24 cellular contexts compared by ENCODE assay signal in genomic region chr5:5967945-5968344, GRCh38.
DNase-seq lines count a peak whose midpoint lies in the region; TF ChIP-seq lines count a peak whose summit lies in the region.
"Had no signal": no experiment of that assay in that cellular context is flagged by ENCODE, and none has a peak within 500 bp of the region (broad histone marks: within the 10 kb centered on the region; RNA-seq: fewer than 3 reads in every experiment).

No MANE protein-coding gene starts in this region.

- peaks cover 3% of the 10 kb centered on the region for H3K27me3 Mint-ChIP-seq in type B pancreatic cell
- H3K27me3 Mint-ChIP-seq: CD4-positive, CD25-positive, alpha-beta regulatory T cell had no signal

- H3K4me3 Mint-ChIP-seq in type B pancreatic cell: peak overlapping the region; percentile 40
- H3K4me3 Mint-ChIP-seq: CD14-positive monocyte; CD4-positive, alpha-beta memory T cell; CD4-positive, CD25-positive, alpha-beta regulatory T cell; CD8-positive, alpha-beta memory T cell had no signal

- H3K9me2 ChIP-seq in PC-9 (ENCODE audit: insufficient read depth): no peaks in the 10 kb centered on the region

- H3K4me2 ChIP-seq in PC-9: 0 out of 2 replicates have a peak overlapping the region, but pooled peaks have one; percentile 1
- H3K4me2 ChIP-seq: BLaER1 had no signal

- intact Hi-C loops in PC-9 (cut with micrococcal nuclease; ENCODE audit: unreplicated experiment): no loop called here

- no peaks in the 10 kb centered on the region for H3K4me1 Mint-ChIP-seq in type B pancreatic cell (ENCODE audit: unreplicated experiment)
- H3K4me1 Mint-ChIP-seq: CD14-positive monocyte; CD4-positive, alpha-beta memory T cell; CD4-positive, CD25-positive, alpha-beta regulatory T cell; CD8-positive, alpha-beta memory T cell had no signal

- H3K27me3 ChIP-seq in PC-9 (ENCODE audit: insufficient read depth, low read depth): no peaks in the 10 kb centered on the region
- H3K27me3 ChIP-seq: BE2C, BLaER1 had no signal

- no peak overlapping the region for H3K27ac ChIP-seq in PC-9
- H3K27ac ChIP-seq: BLaER1 had no signal

- H3F3A ChIP-seq in PC-9 (ENCODE audit: insufficient read depth, low read depth): no peaks in the 10 kb centered on the region

- H3K9me3 Mint-ChIP-seq in type B pancreatic cell: peaks cover 13% of the 10 kb centered on the region

- H2AFZ ChIP-seq in PC-9: no peak overlapping the region

- CTCF ChIA-PET in PC-9 (lab: Charles Lee): no interaction called here

- H3K27ac Mint-ChIP-seq in type B pancreatic cell: peak overlapping the region; percentile 8
- H3K27ac Mint-ChIP-seq: CD14-positive monocyte; CD4-positive, alpha-beta memory T cell; CD4-positive, CD25-positive, alpha-beta regulatory T cell; CD8-positive, alpha-beta memory T cell had no signal

- H3K9me3 ChIP-seq in PC-9 (ENCODE audit: insufficient read depth, low read depth): no peaks in the 10 kb centered on the region; the same call in 1 of the 2 replicates
- H3K9me3 ChIP-seq: BE2C had no signal

- H3K36me3 ChIP-seq in PC-9 (ENCODE audit: low read depth): no peaks in the 10 kb centered on the region
- H3K36me3 ChIP-seq: BE2C, BLaER1 had no signal

- H3K79me2 ChIP-seq in PC-9 (ENCODE audit: low read depth): no peaks in the 10 kb centered on the region

- no peaks in the 10 kb centered on the region; the same call in 1 of the 2 replicates for H4K20me1 ChIP-seq in PC-9 (ENCODE audit: insufficient read depth)
- H4K20me1 ChIP-seq: BLaER1 had no signal

- no peaks in the 10 kb centered on the region for H3K36me3 Mint-ChIP-seq in type B pancreatic cell
- H3K36me3 Mint-ChIP-seq: CD14-positive monocyte; CD4-positive, alpha-beta memory T cell; CD4-positive, CD25-positive, alpha-beta regulatory T cell; CD8-positive, alpha-beta memory T cell had no signal

- 0 out of 2 replicates have a peak, but pooled peaks cover 7% of the 10 kb centered on the region for H3K4me1 ChIP-seq in PC-9 (replicated peaks; ENCODE audit: insufficient read depth)
- H3K4me1 ChIP-seq: BE2C had no signal

- BruUV-seq in PC-9 (replicated peaks; lab: Mats Ljungman, UMichigan): no TSS peak

- POLR2A ChIA-PET in PC-9 (lab: Charles Lee; ENCODE audit: unreplicated experiment): no interaction called here

- TF ChIP-seq CTCF in PC-9 (conservative IDR thresholded peaks at IDR 0.05): no peak
- TF ChIP-seq CTCF in epithelial cell of esophagus (IDR thresholded peaks at IDR 0.05; ENCODE audit: insufficient read depth, low read depth, low read length, missing control alignments): no peak
- TF ChIP-seq CTCF in type B pancreatic cell (conservative IDR thresholded peaks at IDR 0.05): no peak

- H3K4me3 ChIP-seq in PC-9 (no peak overlapping the region), epithelial cell of esophagus (ENCODE audit: low read length) (no peak overlapping the region)
- H3K4me3 ChIP-seq: BLaER1, GM12878 had no signal

- DNase-seq in PC-9 (peak in 1 of 2 experiments; percentile 70), epithelial cell of esophagus (ENCODE audit: low read depth) (peak; percentile 6), type B pancreatic cell (ENCODE audit: extremely low spot score, unreplicated experiment) (no peak), hypothalamus (lab: John Stamatoyannopoulos, UW) (no peak), hippocampal formation (lab: John Stamatoyannopoulos, UW) (no peak), occipital lobe (lab: John Stamatoyannopoulos, UW) (no peak)
- DNase-seq: 8988T; ACHN; BE2C; C1 segment of cervical spinal cord; CD4-positive, alpha-beta memory T cell; CD4-positive, CD25-positive, alpha-beta regulatory T cell; CD8-positive, alpha-beta memory T cell; COR-L47; DMS 273 treated with DMSO at 0.1 percent for 48 hours; DMS153; DMS53; DMS79; DND-41; EL; GDM1 had no signal
